In the genomic region with DNA sequence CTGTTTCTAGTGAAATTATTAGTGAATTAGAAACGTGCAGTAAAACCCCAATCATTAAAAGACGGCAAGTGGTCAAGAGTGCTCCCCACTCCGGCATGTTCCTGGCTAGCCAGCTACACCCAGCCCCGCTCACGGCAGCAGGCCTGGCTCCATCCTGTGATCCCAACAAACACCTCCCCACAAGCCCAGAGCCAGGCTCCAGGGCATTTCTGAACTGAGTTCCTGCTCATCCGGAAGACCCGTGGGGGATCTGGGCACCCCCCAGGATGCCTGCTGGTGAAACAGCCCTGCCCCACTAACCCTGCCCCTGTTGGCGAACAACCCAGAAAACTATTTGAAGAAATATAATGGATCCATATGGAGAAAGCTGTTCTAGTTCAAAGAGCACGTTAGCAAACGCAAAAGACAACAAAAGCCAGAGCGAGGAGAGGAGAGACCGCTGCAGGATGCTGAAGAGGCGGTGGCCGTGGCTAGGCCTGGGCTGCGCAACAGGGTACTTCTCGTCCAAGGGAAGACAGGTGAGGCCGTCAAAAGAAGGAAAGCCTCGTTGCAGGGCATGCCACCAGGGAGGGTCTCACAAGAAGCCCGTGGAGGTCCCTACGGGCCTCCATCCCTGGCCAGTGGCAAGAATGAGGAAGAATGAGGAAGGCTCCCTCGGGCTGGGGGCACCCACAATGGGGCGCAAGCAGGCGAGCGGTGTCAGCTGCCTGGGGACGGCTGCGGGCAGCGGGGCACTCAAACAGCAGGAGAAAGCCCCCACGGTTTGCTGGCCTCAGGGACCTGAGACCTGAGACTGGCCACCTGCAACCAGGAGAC, we compare ENCODE assay signal across 14 cellular contexts. TPM values are rescaled to one million over a fixed set of nuclear protein-coding genes. Genes with fewer than 3 reads are reported as not detected.
A peak's percentile ranks its signal among the peaks of the same experiment; 100 is the strongest.
DNase-seq lines count a peak whose midpoint lies in the region; ATAC-seq and TF ChIP-seq lines count a peak whose summit lies in the region.
"Had no signal": no experiment of that assay in that cellular context is flagged by ENCODE, and none has a peak within 500 bp of the region (broad histone marks: within the 10 kb centered on the region; RNA-seq: fewer than 3 reads in every experiment).

No MANE protein-coding gene starts in this region.

- no peak for TF ChIP-seq EP300 in upper lobe of left lung (IDR thresholded peaks at IDR 0.05)

- no peak overlapping the region for H3K4me3 Mint-ChIP-seq in activated naive CD8-positive, alpha-beta T cell
- H3K4me3 Mint-ChIP-seq in activated naive CD8-positive, alpha-beta T cell treated with anti-CD3 and anti-CD28 coated beads for 36 hours = no peak overlapping the region
- no peak overlapping the region for H3K4me3 Mint-ChIP-seq in activated T-helper 1 cell treated with anti-CD3 and anti-CD28 coated beads, Interleukin-12 subunit alpha, Interleukin-12 subunit beta, Interleukin-2, Interleukin-4 antibody, amounts not matched to agents 30 ng/mL and 10 ng/mL and 1 ng/mL, durations not matched to agents 14 hours and 24 hours and 36 hours

- TF ChIP-seq POLR2A in upper lobe of left lung (IDR thresholded peaks at IDR 0.05) = no peak

- H3K36me3 ChIP-seq in lower lobe of right lung = peaks cover 100% of the 10 kb centered on the region
- peaks cover 84 to 100% (median 96%) of the 10 kb centered on the region in 4 donors for H3K36me3 ChIP-seq in upper lobe of left lung
- H3K36me3 ChIP-seq in OCI-LY7 (ENCODE audit: insufficient read depth, low read length) = peaks cover 100% of the 10 kb centered on the region

- CTCF ChIA-PET in OCI-LY7 (lab: Charles Lee; ENCODE audit: unreplicated experiment) = no interaction called here

- no peaks in the 10 kb centered on the region for H3K9me3 ChIP-seq in lower lobe of right lung
- H3K9me3 ChIP-seq in upper lobe of left lung = no peaks in the 10 kb centered on the region
- no peaks in the 10 kb centered on the region for H3K9me3 ChIP-seq in OCI-LY7 (ENCODE audit: low read length)
- H3K9me3 ChIP-seq: right lobe of liver had no signal

- H3K79me2 ChIP-seq in OCI-LY7 (ENCODE audit: insufficient read depth, low read depth, low read length) = no peaks in the 10 kb centered on the region

- no TSS peak for BruUV-seq in OCI-LY7 (replicated peaks; lab: Mats Ljungman, UMichigan)

- no peak for DNase-seq in activated naive CD8-positive, alpha-beta T cell treated with anti-CD3 and anti-CD28 coated beads for 36 hours
- DNase-seq in activated T-helper 1 cell treated with anti-CD3 and anti-CD28 coated beads, Interleukin-12 subunit alpha, Interleukin-12 subunit beta, Interleukin-2, Interleukin-4 antibody, amounts not matched to agents 30 ng/mL and 10 ng/mL and 1 ng/mL, durations not matched to agents 14 hours and 24 hours and 36 hours (ENCODE audit: low spot score) = no peak
- DNase-seq in lower lobe of right lung (peak; percentile 39), upper lobe of left lung (peak in 1 of 2 donors; percentile 66), NOMO-1 treated with DMSO at 0.1 percent for 48 hours (lab: John Stamatoyannopoulos, UW; ENCODE audit: unreplicated experiment) (no peak), OCI-LY7 (ENCODE audit: low spot score) (no peak)
- DNase-seq: brain microvascular endothelial cell, erythroblast, GDM1, midbrain, NCI-H345 had no signal

- H3K4me2 ChIP-seq in OCI-LY7 (ENCODE audit: low read length) = no peak overlapping the region

- WGBS in upper lobe of left lung, 2 donors = 83 to 87% methylated on average over 28 of the region's 28 CpGs

- peak overlapping the region; percentile 64 for H3K27ac Mint-ChIP-seq in activated naive CD8-positive, alpha-beta T cell
- no peak overlapping the region for H3K27ac Mint-ChIP-seq in activated naive CD8-positive, alpha-beta T cell treated with anti-CD3 and anti-CD28 coated beads for 36 hours
- H3K27ac Mint-ChIP-seq in activated T-helper 1 cell treated with anti-CD3 and anti-CD28 coated beads, Interleukin-12 subunit alpha, Interleukin-12 subunit beta, Interleukin-2, Interleukin-4 antibody, amounts not matched to agents 30 ng/mL and 10 ng/mL and 1 ng/mL, durations not matched to agents 14 hours and 24 hours and 36 hours = peak overlapping the region; percentile 31

- no peaks in the 10 kb centered on the region for H3K9me2 ChIP-seq in OCI-LY7 (ENCODE audit: insufficient read depth, low read length)

- peaks cover 19% of the 10 kb centered on the region for H3K4me1 Mint-ChIP-seq in activated naive CD8-positive, alpha-beta T cell (ENCODE audit: low read depth)
- peaks cover 18% of the 10 kb centered on the region for H3K4me1 Mint-ChIP-seq in activated naive CD8-positive, alpha-beta T cell treated with anti-CD3 and anti-CD28 coated beads for 36 hours
- H3K4me1 Mint-ChIP-seq in activated T-helper 1 cell treated with anti-CD3 and anti-CD28 coated beads, Interleukin-12 subunit alpha, Interleukin-12 subunit beta, Interleukin-2, Interleukin-4 antibody, amounts not matched to agents 30 ng/mL and 10 ng/mL and 1 ng/mL, durations not matched to agents 14 hours and 24 hours and 36 hours (ENCODE audit: low read depth) = peaks cover 12% of the 10 kb centered on the region

- H3K4me1 ChIP-seq in lower lobe of right lung = peaks cover 27% of the 10 kb centered on the region
- H3K4me1 ChIP-seq in upper lobe of left lung = peaks cover 19 to 29% (median 20%) of the 10 kb centered on the region in 4 donors
- no peaks in the 10 kb centered on the region for H3K4me1 ChIP-seq in OCI-LY7 (ENCODE audit: insufficient read depth, low read length, poor library complexity, severe bottlenecking)

- peaks cover 6% of the 10 kb centered on the region for H3K36me3 Mint-ChIP-seq in activated naive CD8-positive, alpha-beta T cell
- H3K36me3 Mint-ChIP-seq in activated naive CD8-positive, alpha-beta T cell treated with anti-CD3 and anti-CD28 coated beads for 36 hours = peaks cover 38% of the 10 kb centered on the region
- peaks cover 57% of the 10 kb centered on the region for H3K36me3 Mint-ChIP-seq in activated T-helper 1 cell treated with anti-CD3 and anti-CD28 coated beads, Interleukin-12 subunit alpha, Interleukin-12 subunit beta, Interleukin-2, Interleukin-4 antibody, amounts not matched to agents 30 ng/mL and 10 ng/mL and 1 ng/mL, durations not matched to agents 14 hours and 24 hours and 36 hours (ENCODE audit: low read depth)

- H3K9me3 Mint-ChIP-seq in activated naive CD8-positive, alpha-beta T cell (ENCODE audit: low read depth) = no peaks in the 10 kb centered on the region
- no peaks in the 10 kb centered on the region for H3K9me3 Mint-ChIP-seq in activated naive CD8-positive, alpha-beta T cell treated with anti-CD3 and anti-CD28 coated beads for 36 hours
- H3K9me3 Mint-ChIP-seq in activated T-helper 1 cell treated with anti-CD3 and anti-CD28 coated beads, Interleukin-12 subunit alpha, Interleukin-12 subunit beta, Interleukin-2, Interleukin-4 antibody, amounts not matched to agents 30 ng/mL and 10 ng/mL and 1 ng/mL, durations not matched to agents 14 hours and 24 hours and 36 hours = no peaks in the 10 kb centered on the region

- no peaks in the 10 kb centered on the region for H4K20me1 ChIP-seq in OCI-LY7 (ENCODE audit: insufficient read depth, low read length)

- no peak overlapping the region for H3K4me3 ChIP-seq in lower lobe of right lung
- no peak overlapping the region for H3K4me3 ChIP-seq in upper lobe of left lung
- no peak overlapping the region for H3K4me3 ChIP-seq in OCI-LY7 (ENCODE audit: low read depth, low read length, poor library complexity, severe bottlenecking)
- H3K4me3 ChIP-seq: right lobe of liver had no signal

- no peak overlapping the region for H2AFZ ChIP-seq in OCI-LY7 (ENCODE audit: low read length)

- TF ChIP-seq CTCF in lower lobe of right lung (IDR thresholded peaks at IDR 0.05) (no peak), upper lobe of left lung (IDR thresholded peaks at IDR 0.05) (no peak), OCI-LY7 (conservative IDR thresholded peaks at IDR 0.05; ENCODE audit: low read length) (no peak)

- ATAC-seq in lower lobe of right lung = no peak
- no peak for ATAC-seq in upper lobe of left lung (ENCODE audit: low FRiP score in 2 of 2)
- no peak for ATAC-seq in HG03280 (IDR thresholded peaks at IDR 0.05; ENCODE audit: unreplicated experiment)
- ATAC-seq: right lobe of liver had no signal

- H3K27me3 ChIP-seq in lower lobe of right lung (ENCODE audit: low read depth) = no peaks in the 10 kb centered on the region
- H3K27me3 ChIP-seq in upper lobe of left lung = no peaks in the 10 kb centered on the region
- H3K27me3 ChIP-seq: brain microvascular endothelial cell, right lobe of liver had no signal

- H3K27ac ChIP-seq in lower lobe of right lung = no peak overlapping the region
- peak overlapping the region in 3 of 4 donors; percentile 7 to 75 (median 70) for H3K27ac ChIP-seq in upper lobe of left lung
- no peak overlapping the region for H3K27ac ChIP-seq in OCI-LY7 (ENCODE audit: low read depth, low read length, poor library complexity, severe bottlenecking)
- H3K27ac ChIP-seq: right lobe of liver had no signal

- intact Hi-C loops in activated T-helper 1 cell treated with anti-CD3 and anti-CD28 coated beads, Interleukin-12 subunit alpha, Interleukin-12 subunit beta, Interleukin-2, Interleukin-4 antibody, amounts not matched to agents 30 ng/mL and 10 ng/mL and 1 ng/mL, durations not matched to agents 14 hours and 24 hours and 36 hours (cut with micrococcal nuclease) = no loop called here
- intact Hi-C loops in lower lobe of right lung (cut with DNase I) (no loop called here), OCI-LY7 (cut with micrococcal nuclease; ENCODE audit: unreplicated experiment) (no loop called here)

- H3K27me3 Mint-ChIP-seq in activated naive CD8-positive, alpha-beta T cell = no peaks in the 10 kb centered on the region
- H3K27me3 Mint-ChIP-seq in activated naive CD8-positive, alpha-beta T cell treated with anti-CD3 and anti-CD28 coated beads for 36 hours = no peaks in the 10 kb centered on the region
- no peaks in the 10 kb centered on the region for H3K27me3 Mint-ChIP-seq in activated T-helper 1 cell treated with anti-CD3 and anti-CD28 coated beads, Interleukin-12 subunit alpha, Interleukin-12 subunit beta, Interleukin-2, Interleukin-4 antibody, amounts not matched to agents 30 ng/mL and 10 ng/mL and 1 ng/mL, durations not matched to agents 14 hours and 24 hours and 36 hours (ENCODE audit: insufficient read depth)

- POLR2A ChIA-PET in OCI-LY7 (lab: Charles Lee) = no interaction called here

RNA-seq across cellular contexts. Expression of a gene that starts 19.2 kb away (rescaled TPM):
- 10 to 100 TPM; 75.8 to 79.3 TPM for total RNA-seq in activated naive CD8-positive, alpha-beta T cell treated with anti-CD3 and anti-CD28 coated beads for 36 hours
- total RNA-seq in activated T-helper 1 cell treated with anti-CD3 and anti-CD28 coated beads, Interleukin-12 subunit alpha, Interleukin-12 subunit beta, Interleukin-2, Interleukin-4 antibody, amounts not matched to agents 30 ng/mL and 10 ng/mL and 1 ng/mL, durations not matched to agents 14 hours and 24 hours and 36 hours = 111 and 115 TPM in 2 replicates
- 81.9 TPM for total RNA-seq in lower lobe of right lung
- 100 to 1,000 TPM in 3 of 6 donors, 10 to 100 TPM in 3; 33.5 to 134 (median 102) TPM for total RNA-seq in upper lobe of left lung
- total RNA-seq in OCI-LY7 (2014; rRNA removed; shearing (Covaris generic)) = 10.1 and 21.6 TPM in 2 replicates
- total RNA-seq in OCI-LY7 (2022) = 28.3 and 55.0 TPM in 2 replicates

RNA-seq across cellular contexts. Expression of a gene that starts 25.4 kb away (rescaled TPM):
- total RNA-seq in activated naive CD8-positive, alpha-beta T cell treated with anti-CD3 and anti-CD28 coated beads for 36 hours = 100 to 1,000 TPM; 110 to 115 TPM
- 154 and 161 TPM in 2 replicates for total RNA-seq in activated T-helper 1 cell treated with anti-CD3 and anti-CD28 coated beads, Interleukin-12 subunit alpha, Interleukin-12 subunit beta, Interleukin-2, Interleukin-4 antibody, amounts not matched to agents 30 ng/mL and 10 ng/mL and 1 ng/mL, durations not matched to agents 14 hours and 24 hours and 36 hours
- total RNA-seq in lower lobe of right lung = 146 TPM
- 100 to 1,000 TPM in 4 of 6 donors, 10 to 100 TPM in 2; 80.6 to 228 (median 152) TPM for total RNA-seq in upper lobe of left lung
- 39.7 and 53.0 TPM in 2 replicates for total RNA-seq in OCI-LY7 (2014; rRNA removed; shearing (Covaris generic))
- total RNA-seq in OCI-LY7 (2022) = 170 and 181 TPM in 2 replicates

RNA-seq across cellular contexts. Expression of a gene that starts 35.4 kb away (rescaled TPM):
- total RNA-seq in activated naive CD8-positive, alpha-beta T cell treated with anti-CD3 and anti-CD28 coated beads for 36 hours = 10 to 100 TPM; 59.5 to 65.1 TPM
- 59.5 and 60.8 TPM in 2 replicates for total RNA-seq in activated T-helper 1 cell treated with anti-CD3 and anti-CD28 coated beads, Interleukin-12 subunit alpha, Interleukin-12 subunit beta, Interleukin-2, Interleukin-4 antibody, amounts not matched to agents 30 ng/mL and 10 ng/mL and 1 ng/mL, durations not matched to agents 14 hours and 24 hours and 36 hours
- total RNA-seq in lower lobe of right lung (63.4 TPM), upper lobe of left lung (100 to 1,000 TPM in 2 of 6 donors, 10 to 100 TPM in 4; 52.9 to 204 (median 71.8) TPM), OCI-LY7 (2022) (56.1 and 58.7 TPM in 2 replicates)
- total RNA-seq in OCI-LY7 (2014; rRNA removed; shearing (Covaris generic)) = 30.7 and 34.5 TPM in 2 replicates

Comparison
In these comparisons a context has a peak if more than half of its experiments do, and no peak if none do; other contexts are left out.
1. H3K27ac ChIP-seq: peak in upper lobe of left lung (3 of 4); none in lower lobe of right lung (single experiment) and OCI-LY7 (single experiment).